In the genomic region with DNA sequence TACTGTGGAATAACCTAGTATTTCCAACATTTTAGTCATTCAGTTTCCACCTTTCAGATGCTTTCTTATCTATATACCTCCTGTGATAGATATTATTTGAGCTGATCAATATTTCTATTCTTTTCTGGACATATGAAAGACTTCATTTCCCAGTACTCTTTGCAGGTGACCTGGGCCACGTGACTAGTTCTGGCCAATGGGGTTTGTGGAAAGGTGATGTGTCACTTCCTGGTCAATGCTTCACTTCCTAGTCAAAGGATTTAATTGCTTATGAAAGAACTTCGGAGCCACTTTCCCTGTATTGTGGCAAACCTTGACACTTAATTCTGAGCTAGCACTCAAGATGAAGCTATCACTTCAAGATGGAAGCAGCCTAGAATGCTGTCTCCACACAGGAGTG, we compare ENCODE assay signal across 1 cellular context.
TF ChIP-seq lines count a peak whose summit lies in the region.

No MANE protein-coding gene starts in this region.

TF ChIP-seq in HCT116, 20 proteins besides CTCF, POLR2A, EP300 and RAD21:
- TF ChIP-seq ZBTB33 (IDR thresholded peaks at IDR 0.05; ENCODE audit: extremely low read depth, insufficient replicate concordance, low read length) (no peak), POLR2AphosphoS5 (IDR thresholded peaks at IDR 0.05; ENCODE audit: low read depth, low read length) (no peak), ELF1 (IDR thresholded peaks at IDR 0.05; ENCODE audit: borderline replicate concordance, low read depth) (peak; percentile 80), SP1 (IDR thresholded peaks at IDR 0.05; ENCODE audit: low read depth) (peak; percentile 84), JUND (IDR thresholded peaks at IDR 0.05) (peak; percentile 10; the same call in 1 of the 2 replicates)
